In genomic region chr15:45225506-45226273, GRCh38 we compare ENCODE assay signal across 1 cellular context.
A peak's percentile ranks its signal among the peaks of the same experiment; 100 is the strongest.
TF ChIP-seq lines count a peak whose summit lies in the region.

No MANE protein-coding gene starts in this region.

TF ChIP-seq in K562, 482 proteins besides CTCF, POLR2A, EP300 and RAD21:
- TF ChIP-seq HDAC6 (IDR thresholded peaks at IDR 0.05; ENCODE audit: low read depth, low read length) = no peak
- no peak for TF ChIP-seq FOXO4 (CRISPR knock-in tag; IDR thresholded peaks at IDR 0.05)
- TF ChIP-seq SMARCB1 (IDR thresholded peaks at IDR 0.05; ENCODE audit: insufficient read length, low read depth) = no peak
- TF ChIP-seq TAF7 (tag; IDR thresholded peaks at IDR 0.05) = no peak
- no peak for TF ChIP-seq HDAC1 (IDR thresholded peaks at IDR 0.05)
- no peak for TF ChIP-seq ZNF431 (CRISPR knock-in tag; IDR thresholded peaks at IDR 0.05)
- TF ChIP-seq TCF3 (CRISPR knock-in tag; IDR thresholded peaks at IDR 0.05) = peak; percentile 67
- peak; percentile 56; the same call in 1 of the 2 replicates for TF ChIP-seq ATF7 (IDR thresholded peaks at IDR 0.05)
- peak; percentile 89 for TF ChIP-seq CBFA2T3 (IDR thresholded peaks at IDR 0.05)
- peak; percentile 26; the same call in 1 of the 2 replicates for TF ChIP-seq NCOA1 (IDR thresholded peaks at IDR 0.05; ENCODE audit: low read depth)
- TF ChIP-seq TEAD4 (IDR thresholded peaks at IDR 0.05; ENCODE audit: low read length) = peak; percentile 75
- TF ChIP-seq TEAD4 (CRISPR knock-in tag; IDR thresholded peaks at IDR 0.05; ENCODE audit: borderline replicate concordance) = no peak
- no peak for TF ChIP-seq KLF1 (tag; IDR thresholded peaks at IDR 0.05)
- TF ChIP-seq HMBOX1 (IDR thresholded peaks at IDR 0.05) = 0 out of 2 replicates have a peak, but pooled peaks have one; percentile 49
- TF ChIP-seq PRDM10 (IDR thresholded peaks at IDR 0.05; ENCODE audit: partially characterized antibody) = peak; percentile 69
- TF ChIP-seq PML (IDR thresholded peaks at IDR 0.05; ENCODE audit: low read length) = peak; percentile 51; the same call in 1 of the 2 replicates
- TF ChIP-seq TCF7 (IDR thresholded peaks at IDR 0.05; ENCODE audit: borderline replicate concordance) = peak; percentile 92; the same call in 1 of the 2 replicates
- peak; percentile 83 for TF ChIP-seq ARID1B (IDR thresholded peaks at IDR 0.05)
- TF ChIP-seq NFIC (IDR thresholded peaks at IDR 0.05) = peak; percentile 42; the same call in 1 of the 2 replicates
- TF ChIP-seq SOX6 (IDR thresholded peaks at IDR 0.05) = peak; percentile 50; the same call in 1 of the 2 replicates
- TF ChIP-seq FOXM1 (IDR thresholded peaks at IDR 0.05; ENCODE audit: low read depth) = peak; percentile 17; the same call in 1 of the 2 replicates
- no peak for TF ChIP-seq FOXM1 (CRISPR knock-in tag; IDR thresholded peaks at IDR 0.05; ENCODE audit: low read depth)
- TF ChIP-seq KDM1A (IDR thresholded peaks at IDR 0.05) = peak; percentile 67 to 74
- TF ChIP-seq DPF2 (IDR thresholded peaks at IDR 0.05) = peak; percentile 67
- TF ChIP-seq SMARCA4 (IDR thresholded peaks at IDR 0.05) = peak; percentile 64
- peak; percentile 53 to 60; a peak in 3 of 4 replicates for TF ChIP-seq TRIM24 (IDR thresholded peaks at IDR 0.05)
- TF ChIP-seq GABPB2 (CRISPR knock-in tag; conservative IDR thresholded peaks at IDR 0.05) = no peak
- peak; percentile 92; the same call in 1 of the 2 replicates for TF ChIP-seq LEF1 (IDR thresholded peaks at IDR 0.05)
- TF ChIP-seq CTCFL (IDR thresholded peaks at IDR 0.05; ENCODE audit: borderline replicate concordance, insufficient read depth, low read depth, low read length, poor library complexity, severe bottlenecking) = peak; percentile 65
- TF ChIP-seq CBX3 (IDR thresholded peaks at IDR 0.05; ENCODE audit: borderline replicate concordance in 1 of 2, low read length in 2 of 2) = 0 out of 3 replicates have a peak, but pooled peaks of 1 of the 2 experiments have one; percentile 45
- TF ChIP-seq TAL1 (IDR thresholded peaks at IDR 0.05) = peak; percentile 86
- 0 out of 2 replicates have a peak, but pooled peaks have one; percentile 34 for TF ChIP-seq POLR2AphosphoS5 (IDR thresholded peaks at IDR 0.05; ENCODE audit: control insufficient read depth, insufficient read depth, low read depth, low read length)
- TF ChIP-seq CHD4 (IDR thresholded peaks at IDR 0.05; ENCODE audit: insufficient read depth, insufficient replicate concordance, low read depth, low read length, poor library complexity, severe bottlenecking) = no peak
- TF ChIP-seq POLR2H (tag; IDR thresholded peaks at IDR 0.05; ENCODE audit: low read depth) = no peak
- peak; percentile 47; the same call in 1 of the 2 replicates for TF ChIP-seq STAT5A (IDR thresholded peaks at IDR 0.05; ENCODE audit: borderline replicate concordance, low read length)
- peak; percentile 82 for TF ChIP-seq CBFA2T2 (conservative IDR thresholded peaks at IDR 0.05)
- TF ChIP-seq MTA2 (IDR thresholded peaks at IDR 0.05; ENCODE audit: low read depth) = peak; percentile 51
- TF ChIP-seq KLF6 (CRISPR knock-in tag; IDR thresholded peaks at IDR 0.05; ENCODE audit: borderline replicate concordance) = no peak
- TF ChIP-seq NCOR1 (IDR thresholded peaks at IDR 0.05) = peak; percentile 70
- peak; percentile 9; the same call in 1 of the 2 replicates for TF ChIP-seq JUND (IDR thresholded peaks at IDR 0.05; ENCODE audit: borderline replicate concordance, low read depth, low read length)
- peak; percentile 34; the same call in 2 of the 3 replicates for TF ChIP-seq JUND (tag; IDR thresholded peaks at IDR 0.05; ENCODE audit: borderline replicate concordance, low read depth, low read length)
